1 cellular context compared by ENCODE assay signal in the genomic region with DNA sequence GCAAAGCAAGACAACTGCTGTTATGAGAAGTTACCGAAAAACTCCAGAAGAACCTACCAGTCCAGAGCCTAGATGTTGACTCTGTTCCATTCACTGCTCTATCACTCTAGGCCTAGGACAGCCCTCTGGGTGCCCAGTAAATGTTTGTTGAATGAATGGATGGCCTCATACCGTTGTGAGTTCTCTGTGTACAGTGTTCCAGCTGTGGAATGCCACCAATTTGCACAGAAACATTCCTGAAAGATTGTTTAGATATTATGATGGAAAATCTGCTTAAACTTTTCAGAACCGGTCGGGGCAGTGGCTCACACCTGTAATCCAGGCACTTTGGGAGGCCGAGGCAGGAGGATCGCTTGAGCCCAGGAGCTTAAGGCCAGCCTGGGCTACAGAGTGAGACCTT.
TF ChIP-seq lines count a peak whose summit lies in the region.

No MANE protein-coding gene starts in this region.

TF ChIP-seq in HepG2, 621 proteins besides CTCF, POLR2A, EP300 and RAD21 (continued from another document):
- TF ChIP-seq, protein P1, sequence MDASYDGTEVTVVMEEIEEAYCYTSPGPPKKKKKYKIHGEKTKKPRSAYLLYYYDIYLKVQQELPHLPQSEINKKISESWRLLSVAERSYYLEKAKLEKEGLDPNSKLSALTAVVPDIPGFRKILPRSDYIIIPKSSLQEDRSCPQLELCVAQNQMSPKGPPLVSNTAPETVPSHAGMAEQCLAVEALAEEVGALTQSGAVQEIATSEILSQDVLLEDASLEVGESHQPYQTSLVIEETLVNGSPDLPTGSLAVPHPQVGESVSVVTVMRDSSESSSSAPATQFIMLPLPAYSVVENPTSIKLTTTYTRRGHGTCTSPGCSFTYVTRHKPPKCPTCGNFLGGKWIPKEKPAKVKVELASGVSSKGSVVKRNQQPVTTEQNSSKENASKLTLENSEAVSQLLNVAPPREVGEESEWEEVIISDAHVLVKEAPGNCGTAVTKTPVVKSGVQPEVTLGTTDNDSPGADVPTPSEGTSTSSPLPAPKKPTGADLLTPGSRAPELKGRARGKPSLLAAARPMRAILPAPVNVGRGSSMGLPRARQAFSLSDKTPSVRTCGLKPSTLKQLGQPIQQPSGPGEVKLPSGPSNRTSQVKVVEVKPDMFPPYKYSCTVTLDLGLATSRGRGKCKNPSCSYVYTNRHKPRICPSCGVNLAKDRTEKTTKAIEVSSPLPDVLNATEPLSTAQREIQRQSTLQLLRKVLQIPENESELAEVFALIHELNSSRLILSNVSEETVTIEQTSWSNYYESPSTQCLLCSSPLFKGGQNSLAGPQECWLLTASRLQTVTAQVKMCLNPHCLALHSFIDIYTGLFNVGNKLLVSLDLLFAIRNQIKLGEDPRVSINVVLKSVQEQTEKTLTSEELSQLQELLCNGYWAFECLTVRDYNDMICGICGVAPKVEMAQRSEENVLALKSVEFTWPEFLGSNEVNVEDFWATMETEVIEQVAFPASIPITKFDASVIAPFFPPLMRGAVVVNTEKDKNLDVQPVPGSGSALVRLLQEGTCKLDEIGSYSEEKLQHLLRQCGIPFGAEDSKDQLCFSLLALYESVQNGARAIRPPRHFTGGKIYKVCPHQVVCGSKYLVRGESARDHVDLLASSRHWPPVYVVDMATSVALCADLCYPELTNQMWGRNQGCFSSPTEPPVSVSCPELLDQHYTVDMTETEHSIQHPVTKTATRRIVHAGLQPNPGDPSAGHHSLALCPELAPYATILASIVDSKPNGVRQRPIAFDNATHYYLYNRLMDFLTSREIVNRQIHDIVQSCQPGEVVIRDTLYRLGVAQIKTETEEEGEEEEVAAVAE (CRISPR knock-in tag; IDR thresholded peaks at IDR 0.05; ENCODE audit: borderline replicate concordance): no peak
- TF ChIP-seq, protein P2, sequence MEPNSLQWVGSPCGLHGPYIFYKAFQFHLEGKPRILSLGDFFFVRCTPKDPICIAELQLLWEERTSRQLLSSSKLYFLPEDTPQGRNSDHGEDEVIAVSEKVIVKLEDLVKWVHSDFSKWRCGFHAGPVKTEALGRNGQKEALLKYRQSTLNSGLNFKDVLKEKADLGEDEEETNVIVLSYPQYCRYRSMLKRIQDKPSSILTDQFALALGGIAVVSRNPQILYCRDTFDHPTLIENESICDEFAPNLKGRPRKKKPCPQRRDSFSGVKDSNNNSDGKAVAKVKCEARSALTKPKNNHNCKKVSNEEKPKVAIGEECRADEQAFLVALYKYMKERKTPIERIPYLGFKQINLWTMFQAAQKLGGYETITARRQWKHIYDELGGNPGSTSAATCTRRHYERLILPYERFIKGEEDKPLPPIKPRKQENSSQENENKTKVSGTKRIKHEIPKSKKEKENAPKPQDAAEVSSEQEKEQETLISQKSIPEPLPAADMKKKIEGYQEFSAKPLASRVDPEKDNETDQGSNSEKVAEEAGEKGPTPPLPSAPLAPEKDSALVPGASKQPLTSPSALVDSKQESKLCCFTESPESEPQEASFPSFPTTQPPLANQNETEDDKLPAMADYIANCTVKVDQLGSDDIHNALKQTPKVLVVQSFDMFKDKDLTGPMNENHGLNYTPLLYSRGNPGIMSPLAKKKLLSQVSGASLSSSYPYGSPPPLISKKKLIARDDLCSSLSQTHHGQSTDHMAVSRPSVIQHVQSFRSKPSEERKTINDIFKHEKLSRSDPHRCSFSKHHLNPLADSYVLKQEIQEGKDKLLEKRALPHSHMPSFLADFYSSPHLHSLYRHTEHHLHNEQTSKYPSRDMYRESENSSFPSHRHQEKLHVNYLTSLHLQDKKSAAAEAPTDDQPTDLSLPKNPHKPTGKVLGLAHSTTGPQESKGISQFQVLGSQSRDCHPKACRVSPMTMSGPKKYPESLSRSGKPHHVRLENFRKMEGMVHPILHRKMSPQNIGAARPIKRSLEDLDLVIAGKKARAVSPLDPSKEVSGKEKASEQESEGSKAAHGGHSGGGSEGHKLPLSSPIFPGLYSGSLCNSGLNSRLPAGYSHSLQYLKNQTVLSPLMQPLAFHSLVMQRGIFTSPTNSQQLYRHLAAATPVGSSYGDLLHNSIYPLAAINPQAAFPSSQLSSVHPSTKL (CRISPR knock-in tag; IDR thresholded peaks at IDR 0.05): 0 out of 2 replicates have a peak, but pooled peaks have one; percentile 7
- no peak for TF ChIP-seq KLF13 (CRISPR knock-in tag; IDR thresholded peaks at IDR 0.05)
- no peak for TF ChIP-seq ZNF382 (CRISPR knock-in tag; IDR thresholded peaks at IDR 0.05; ENCODE audit: borderline replicate concordance)
- TF ChIP-seq, protein P3, sequence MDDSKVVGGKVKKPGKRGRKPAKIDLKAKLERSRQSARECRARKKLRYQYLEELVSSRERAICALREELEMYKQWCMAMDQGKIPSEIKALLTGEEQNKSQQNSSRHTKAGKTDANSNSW (CRISPR knock-in tag; IDR thresholded peaks at IDR 0.05; ENCODE audit: borderline replicate concordance): no peak
- TF ChIP-seq, protein P4, sequence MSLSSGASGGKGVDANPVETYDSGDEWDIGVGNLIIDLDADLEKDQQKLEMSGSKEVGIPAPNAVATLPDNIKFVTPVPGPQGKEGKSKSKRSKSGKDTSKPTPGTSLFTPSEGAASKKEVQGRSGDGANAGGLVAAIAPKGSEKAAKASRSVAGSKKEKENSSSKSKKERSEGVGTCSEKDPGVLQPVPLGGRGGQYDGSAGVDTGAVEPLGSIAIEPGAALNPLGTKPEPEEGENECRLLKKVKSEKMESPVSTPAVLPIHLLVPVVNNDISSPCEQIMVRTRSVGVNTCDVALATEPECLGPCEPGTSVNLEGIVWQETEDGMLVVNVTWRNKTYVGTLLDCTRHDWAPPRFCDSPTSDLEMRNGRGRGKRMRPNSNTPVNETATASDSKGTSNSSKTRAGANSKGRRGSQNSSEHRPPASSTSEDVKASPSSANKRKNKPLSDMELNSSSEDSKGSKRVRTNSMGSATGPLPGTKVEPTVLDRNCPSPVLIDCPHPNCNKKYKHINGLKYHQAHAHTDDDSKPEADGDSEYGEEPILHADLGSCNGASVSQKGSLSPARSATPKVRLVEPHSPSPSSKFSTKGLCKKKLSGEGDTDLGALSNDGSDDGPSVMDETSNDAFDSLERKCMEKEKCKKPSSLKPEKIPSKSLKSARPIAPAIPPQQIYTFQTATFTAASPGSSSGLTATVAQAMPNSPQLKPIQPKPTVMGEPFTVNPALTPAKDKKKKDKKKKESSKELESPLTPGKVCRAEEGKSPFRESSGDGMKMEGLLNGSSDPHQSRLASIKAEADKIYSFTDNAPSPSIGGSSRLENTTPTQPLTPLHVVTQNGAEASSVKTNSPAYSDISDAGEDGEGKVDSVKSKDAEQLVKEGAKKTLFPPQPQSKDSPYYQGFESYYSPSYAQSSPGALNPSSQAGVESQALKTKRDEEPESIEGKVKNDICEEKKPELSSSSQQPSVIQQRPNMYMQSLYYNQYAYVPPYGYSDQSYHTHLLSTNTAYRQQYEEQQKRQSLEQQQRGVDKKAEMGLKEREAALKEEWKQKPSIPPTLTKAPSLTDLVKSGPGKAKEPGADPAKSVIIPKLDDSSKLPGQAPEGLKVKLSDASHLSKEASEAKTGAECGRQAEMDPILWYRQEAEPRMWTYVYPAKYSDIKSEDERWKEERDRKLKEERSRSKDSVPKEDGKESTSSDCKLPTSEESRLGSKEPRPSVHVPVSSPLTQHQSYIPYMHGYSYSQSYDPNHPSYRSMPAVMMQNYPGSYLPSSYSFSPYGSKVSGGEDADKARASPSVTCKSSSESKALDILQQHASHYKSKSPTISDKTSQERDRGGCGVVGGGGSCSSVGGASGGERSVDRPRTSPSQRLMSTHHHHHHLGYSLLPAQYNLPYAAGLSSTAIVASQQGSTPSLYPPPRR (CRISPR knock-in tag; IDR thresholded peaks at IDR 0.05; ENCODE audit: borderline replicate concordance): no peak
- no peak for TF ChIP-seq JDP2 (CRISPR knock-in tag; IDR thresholded peaks at IDR 0.05; ENCODE audit: borderline replicate concordance)
